15 cellular contexts compared by ENCODE assay signal in the genomic region with DNA sequence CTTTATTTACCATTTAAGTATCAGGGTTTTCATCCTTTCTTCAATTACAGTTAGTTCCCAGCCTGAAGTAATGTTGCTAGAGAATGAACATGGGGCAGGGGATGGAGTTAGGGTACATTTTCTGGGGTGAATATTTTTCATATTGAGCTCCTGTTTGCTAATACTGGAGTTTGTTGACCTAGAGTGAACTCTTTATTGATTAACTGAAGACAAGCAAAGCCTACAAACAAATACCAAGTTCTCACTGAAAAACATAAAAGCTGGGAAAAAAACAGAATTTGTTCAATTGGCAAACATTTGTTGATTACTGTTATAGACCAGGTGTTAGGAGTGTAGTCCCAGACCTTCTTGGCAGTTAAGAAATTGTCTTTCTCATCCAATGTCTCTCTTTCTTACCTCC. TPM values are rescaled to one million over a fixed set of nuclear protein-coding genes. Genes with fewer than 3 reads are reported as not detected.
DNase-seq lines count a peak whose midpoint lies in the region; ATAC-seq and TF ChIP-seq lines count a peak whose summit lies in the region.
"Had no signal": no experiment of that assay in that cellular context is flagged by ENCODE, and none has a peak within 500 bp of the region (broad histone marks: within the 10 kb centered on the region; RNA-seq: fewer than 3 reads in every experiment).

No MANE protein-coding gene starts in this region.

- peak overlapping the region in 5 of 7 donors; percentile 40 to 82 (median 68) for H3K27ac Mint-ChIP-seq in CD4-positive, alpha-beta memory T cell
- H3K27ac Mint-ChIP-seq in T-helper 17 cell (peak overlapping the region; percentile 66), glutamatergic neuron (ENCODE audit: unreplicated experiment) (peak overlapping the region; percentile 38), natural killer cell (peak overlapping the region; percentile 49 to 68)

- H3K4me3 ChIP-seq in CD4-positive, alpha-beta memory T cell (ENCODE audit: low read length in 2 of 2): no peak overlapping the region

- no peaks in the 10 kb centered on the region for H3K27me3 ChIP-seq in CD4-positive, alpha-beta memory T cell (ENCODE audit: insufficient read depth, low read length)

- ATAC-seq in T-helper 17 cell (no peak), natural killer cell (no peak), HG02610 (IDR thresholded peaks at IDR 0.05; ENCODE audit: unreplicated experiment) (no peak)

- H3K9me3 ChIP-seq in CD4-positive, alpha-beta memory T cell (ENCODE audit: control insufficient read depth in 1 of 2, low read length in 2 of 2): no peaks in the 10 kb centered on the region
- H3K9me3 ChIP-seq in T-helper 17 cell (ENCODE audit: control insufficient read depth, low read length, poor library complexity, severe bottlenecking): no peaks in the 10 kb centered on the region

- intact Hi-C loops in CD4-positive, alpha-beta memory T cell (cut with micrococcal nuclease): no loop called here
- intact Hi-C loops in natural killer cell (cut with micrococcal nuclease): no loop called here

- in situ Hi-C loops in G401 (cut with HindIII; ENCODE audit: low sequenced_read_pairs): no loop called here

- TF ChIP-seq CTCF in glutamatergic neuron (IDR thresholded peaks at IDR 0.05; ENCODE audit: partially characterized antibody, unreplicated experiment) (no peak), natural killer cell (IDR thresholded peaks at IDR 0.05) (no peak)

- H3K4me1 Mint-ChIP-seq in CD4-positive, alpha-beta memory T cell: peaks cover 14 to 27% (median 18%) of the 10 kb centered on the region in 4 donors
- peaks cover 18% of the 10 kb centered on the region for H3K4me1 Mint-ChIP-seq in T-helper 17 cell
- peaks cover 4% of the 10 kb centered on the region for H3K4me1 Mint-ChIP-seq in glutamatergic neuron (ENCODE audit: low read depth, unreplicated experiment)
- H3K4me1 Mint-ChIP-seq in natural killer cell: peaks cover 36 to 44% of the 10 kb centered on the region in 2 donors

- no peak overlapping the region for H3K27ac ChIP-seq in CD4-positive, alpha-beta memory T cell (ENCODE audit: low read depth, low read length)

- POLR2A ChIA-PET in CD4-positive, alpha-beta memory T cell (lab: Charles Lee; ENCODE audit: partially characterized antibody): interaction anchor here (0.9 to 2.5 kb wide), 3 partner anchors 15 to 67 kb away, joined by 4 to 9 read pairs (median 8); no protein-coding TSS in a partner anchor

- H3K27me3 Mint-ChIP-seq in CD4-positive, alpha-beta memory T cell: no peaks in the 10 kb centered on the region
- no peaks in the 10 kb centered on the region for H3K27me3 Mint-ChIP-seq in T-helper 17 cell
- H3K27me3 Mint-ChIP-seq in glutamatergic neuron (ENCODE audit: unreplicated experiment): peaks cover 2% of the 10 kb centered on the region
- no peaks in the 10 kb centered on the region for H3K27me3 Mint-ChIP-seq in natural killer cell (ENCODE audit: low read depth in 2 of 2)

- no peak for DNase-seq in CD4-positive, alpha-beta memory T cell
- DNase-seq in T-helper 17 cell: no peak
- no peak for DNase-seq in glutamatergic neuron
- DNase-seq in natural killer cell: no peak
- no peak for DNase-seq in G401 (ENCODE audit: low spot score)
- DNase-seq in HuH-7.5 (ENCODE audit: low spot score): no peak
- DNase-seq: DMS79, H9, MV-4-11, NCI-H1436, NCI-H2029 treated with DMSO at 0.1 percent for 48 hours, NCI-H510A, NCI-H82, SHP77 treated with DMSO at 0.1 percent for 48 hours had no signal

- peaks cover 13% of the 10 kb centered on the region for H3K4me1 ChIP-seq in CD4-positive, alpha-beta memory T cell (ENCODE audit: insufficient read depth, low read length)

- no peaks in the 10 kb centered on the region for H3K9me3 Mint-ChIP-seq in CD4-positive, alpha-beta memory T cell
- peaks cover 11% of the 10 kb centered on the region for H3K9me3 Mint-ChIP-seq in glutamatergic neuron (ENCODE audit: unreplicated experiment)
- no peaks in the 10 kb centered on the region for H3K9me3 Mint-ChIP-seq in natural killer cell
- H3K9me3 Mint-ChIP-seq: H9 had no signal

- no peak overlapping the region for H3K4me3 Mint-ChIP-seq in CD4-positive, alpha-beta memory T cell
- H3K4me3 Mint-ChIP-seq in T-helper 17 cell (no peak overlapping the region), glutamatergic neuron (ENCODE audit: unreplicated experiment) (no peak overlapping the region), natural killer cell (no peak overlapping the region)
- H3K4me3 Mint-ChIP-seq: H9 had no signal

- CTCF ChIA-PET in CD4-positive, alpha-beta memory T cell (lab: Charles Lee; ENCODE audit: partially characterized antibody): interaction anchor here (0.9 to 1.4 kb wide), 5 partner anchors 17 to 157 kb away, joined by 3 to 5 read pairs (median 3); no protein-coding TSS in a partner anchor

- H3K36me3 Mint-ChIP-seq in CD4-positive, alpha-beta memory T cell: peaks cover 33 to 65% of the 10 kb centered on the region in 2 donors
- H3K36me3 Mint-ChIP-seq in T-helper 17 cell (ENCODE audit: low read depth) (peaks cover 6% of the 10 kb centered on the region), glutamatergic neuron (ENCODE audit: unreplicated experiment) (peaks cover 9% of the 10 kb centered on the region), natural killer cell (peaks cover 6% of the 10 kb centered on the region)

- H3K36me3 ChIP-seq in CD4-positive, alpha-beta memory T cell (ENCODE audit: insufficient read depth, low read length): peaks cover 61% of the 10 kb centered on the region

RNA-seq across cellular contexts. Expression of a gene that starts 28.2 kb away (rescaled TPM):
- total RNA-seq in CD4-positive, alpha-beta memory T cell: 10 to 100 TPM; 17.7 to 18.2 TPM
- polyA plus RNA-seq in CD4-positive, alpha-beta memory T cell: 10 to 100 TPM in 1 of 2 donors, 1 to 10 TPM in 1; 7.9 to 13.2 TPM
- total RNA-seq in T-helper 17 cell: 10 to 100 TPM; 12.0 to 14.3 TPM
- 6.7 TPM for total RNA-seq in glutamatergic neuron (ENCODE audit: unreplicated experiment)
- total RNA-seq in natural killer cell: 10 to 100 TPM; 23.1 to 35.2 (median 30.3) TPM
- 4.0 and 9.1 TPM in 2 replicates for total RNA-seq in G401 (2014; rRNA removed; shearing (Covaris generic))
